28 cellular contexts compared by ENCODE assay signal in the genomic region with DNA sequence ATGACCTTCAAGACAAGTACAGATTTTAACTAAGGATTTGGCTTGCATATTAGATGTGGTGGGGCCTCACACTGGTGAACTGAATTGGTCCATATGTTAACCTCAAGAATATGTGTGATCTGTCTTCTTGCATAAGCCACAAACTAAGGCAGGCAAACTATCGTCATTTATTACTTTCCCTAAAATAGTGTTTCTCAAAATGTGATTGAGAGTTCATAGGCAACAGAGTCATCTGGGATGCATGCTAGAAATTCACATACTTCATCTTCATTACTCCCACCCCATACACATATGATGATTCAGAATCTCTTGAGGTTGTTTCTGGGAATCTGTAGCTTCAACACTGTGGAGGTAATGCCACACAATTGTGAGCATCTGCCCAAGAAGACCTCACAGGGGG.
"Had no signal": no experiment of that assay in that cellular context is flagged by ENCODE, and none has a peak within 500 bp of the region (broad histone marks: within the 10 kb centered on the region; RNA-seq: fewer than 3 reads in every experiment).

No MANE protein-coding gene starts in this region.

- H3K4me1 Mint-ChIP-seq: naive thymus-derived CD4-positive, alpha-beta T cell had no signal

- H3K4me2 ChIP-seq: hepatocyte, neural progenitor cell had no signal

- H3K4me3 Mint-ChIP-seq: activated naive CD8-positive, alpha-beta T cell; activated T-cell treated with anti-CD3 and anti-CD28 coated beads, Interleukin-2, amount 50 U/mL, for 4 hours; immature natural killer cell; naive thymus-derived CD4-positive, alpha-beta T cell; neural progenitor cell; T-helper 2 cell treated with Interferon-gamma antibody and Interleukin-4, amounts not matched to agents 5 μg/mL and 100 μg/mL, for 36 hours; type B pancreatic cell; WTC11 had no signal

- H3K27me3 ChIP-seq: hepatocyte, left lung, neural progenitor cell, sigmoid colon, spleen, vagina had no signal

- H3K36me3 ChIP-seq: left lung, neural progenitor cell, sigmoid colon, spleen, thoracic aorta, vagina had no signal

- H2AFZ ChIP-seq: hepatocyte, neural progenitor cell had no signal

- H3K27ac ChIP-seq: coronary artery, epithelial cell of prostate, hepatocyte, left lung, neural progenitor cell, sigmoid colon, spleen, thoracic aorta, vagina had no signal

- ATAC-seq: activated T-cell treated with anti-CD3 and anti-CD28 coated beads, Interleukin-2, amount 50 U/mL, for 4 hours; left lung; naive thymus-derived CD4-positive, alpha-beta T cell; WTC11 had no signal

- H3K27ac Mint-ChIP-seq: activated naive CD8-positive, alpha-beta T cell; activated T-helper 2 cell treated with anti-CD3 and anti-CD28 coated beads, Interferon-gamma antibody, Interleukin-2, Interleukin-4, amounts not matched to agents 10 μg/mL and 5 μg/mL and 100 μg/mL, durations not matched to agents 14 hours and 24 hours and 36 hours; immature natural killer cell; naive thymus-derived CD4-positive, alpha-beta T cell; neural progenitor cell; T-helper 2 cell treated with Interferon-gamma antibody and Interleukin-4, amounts not matched to agents 5 μg/mL and 100 μg/mL, for 36 hours; type B pancreatic cell; WTC11 had no signal

- DNase-seq: activated CD4-positive, alpha-beta T cell treated with anti-CD3 and anti-CD28 coated beads, Interleukin-2, amount 50 U/mL, for 4 hours; activated CD8-positive, alpha-beta memory T cell treated with anti-CD3 and anti-CD28 coated beads, Interleukin-2, amount 50 U/mL, for 48 hours; activated naive CD4-positive, alpha-beta T cell; activated T-cell treated with anti-CD3 and anti-CD28 coated beads, Interleukin-2, amount 50 U/mL, for 4 hours; amniotic stem cell; cerebellar nuclear complex; foreskin melanocyte; glutamatergic neuron; immature natural killer cell; left lung; naive thymus-derived CD4-positive, alpha-beta T cell; sigmoid colon; spleen; stimulated activated CD4-positive, alpha-beta T cell treated with anti-CD3 and anti-CD28 coated beads, Interleukin-4, amount 100 ng/mL, for 24 hours; stimulated activated naive CD4-positive, alpha-beta T cell treated with Interleukin-2 at 50 U/mL for 16 hours had no signal

- FAIRE-seq: TTC549 had no signal

- H3K4me1 ChIP-seq: left lung, spleen, vagina had no signal

- H3K36me3 Mint-ChIP-seq: activated naive CD8-positive, alpha-beta T cell; immature natural killer cell; neural progenitor cell; type B pancreatic cell had no signal

- H3K27me3 Mint-ChIP-seq: activated naive CD8-positive, alpha-beta T cell; naive thymus-derived CD4-positive, alpha-beta T cell; type B pancreatic cell had no signal

- H3K79me2 ChIP-seq: hepatocyte had no signal

- H3K9me3 Mint-ChIP-seq: neural progenitor cell had no signal

- H3K4me3 ChIP-seq: coronary artery, hepatocyte, left lung, lung, neural progenitor cell, sigmoid colon, spleen, thoracic aorta, vagina had no signal

- H3K9ac ChIP-seq: neural progenitor cell had no signal

- H3K9me3 ChIP-seq: left lung, sigmoid colon, spleen, thoracic aorta, vagina had no signal
